ENCODE assay signal across 10 cellular contexts in the genomic region with DNA sequence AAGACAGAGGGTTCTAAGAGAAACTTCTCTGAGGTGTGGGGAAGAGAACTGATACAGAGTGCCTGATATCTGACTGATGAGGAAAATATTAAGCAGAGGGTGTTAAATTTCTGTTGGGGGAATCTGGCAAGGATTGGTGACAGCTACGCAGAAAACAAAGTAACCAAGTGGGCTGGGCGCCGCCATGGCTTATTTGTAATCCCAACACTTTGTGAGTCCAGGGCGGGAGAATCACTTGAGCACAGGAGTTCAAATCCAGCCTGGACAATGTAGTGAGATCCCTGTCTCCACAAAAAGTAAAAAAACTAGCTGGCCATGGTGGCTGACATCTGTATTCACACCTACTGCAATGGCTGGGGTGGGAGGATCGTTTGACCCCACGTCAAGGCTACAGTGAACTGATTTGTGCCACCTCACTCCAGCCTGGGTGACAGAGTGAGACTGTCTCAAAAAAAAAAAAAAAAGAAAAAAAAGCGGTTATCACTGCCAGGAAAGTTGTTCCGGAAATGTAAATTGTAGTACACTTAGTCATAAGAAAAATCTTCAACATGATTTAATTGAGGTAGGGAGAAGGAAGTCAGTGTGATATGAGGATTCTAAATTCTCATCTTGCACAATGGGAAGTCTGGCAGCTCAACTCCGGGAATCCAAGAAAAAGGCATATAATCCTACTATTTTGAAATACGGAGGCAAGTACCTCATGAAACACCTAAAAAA. TPM values are rescaled to one million over a fixed set of nuclear protein-coding genes. Genes with fewer than 3 reads are reported as not detected.
DNase-seq lines count a peak whose midpoint lies in the region; ATAC-seq and TF ChIP-seq lines count a peak whose summit lies in the region.
"Had no signal": no experiment of that assay in that cellular context is flagged by ENCODE, and none has a peak within 500 bp of the region (broad histone marks: within the 10 kb centered on the region; RNA-seq: fewer than 3 reads in every experiment).

No MANE protein-coding gene starts in this region.

- peaks cover 15% of the 10 kb centered on the region for H3K36me3 Mint-ChIP-seq in chondrocyte (ENCODE audit: low read depth)

- no peak overlapping the region for H3K27ac ChIP-seq in Peyer's patch

- H3K4me3 Mint-ChIP-seq in chondrocyte (ENCODE audit: unreplicated experiment), result no peak overlapping the region

- H3K36me3 ChIP-seq in Peyer's patch, result peaks cover 0 to 32% (median 0%) of the 10 kb centered on the region in 3 donors

- TF ChIP-seq POLR2A in Peyer's patch (IDR thresholded peaks at IDR 0.05), result no peak

- intact Hi-C loops in sciatic nerve (cut with DNase I), result no loop called here

- no peaks in the 10 kb centered on the region for H3K27me3 ChIP-seq in Peyer's patch

- no peaks in the 10 kb centered on the region for H3K27me3 Mint-ChIP-seq in chondrocyte (ENCODE audit: low read depth)

- ATAC-seq in omental fat pad (ENCODE audit: low FRiP score) (peak; percentile 52), sciatic nerve (no peak), GM19035 (IDR thresholded peaks at IDR 0.05; ENCODE audit: unreplicated experiment) (no peak)

- DNase-seq in EH (ENCODE audit: low read depth) (peak; percentile 86), NCI-H226 (peak; percentile 89), chondrocyte (ENCODE audit: low spot score) (no peak), omental fat pad (ENCODE audit: low spot score) (no peak), sciatic nerve (ENCODE audit: low spot score) (no peak), Peyer's patch (no peak), NCI-H2196 treated with DMSO at 0.1 percent for 48 hours (lab: John Stamatoyannopoulos, UW; ENCODE audit: unreplicated experiment) (no peak)
- DNase-seq: activated CD4-positive, alpha-beta T cell treated with anti-CD3 and anti-CD28 coated beads, Interleukin-2, amount 50 U/mL, for 1 hour; stimulated activated CD8-positive, alpha-beta memory T cell treated with anti-CD3 and anti-CD28 coated beads, Interleukin-4, amount 100 ng/mL, for 48 hours had no signal

- H3K9me3 ChIP-seq in Peyer's patch, result no peaks in the 10 kb centered on the region

- no peak overlapping the region for H3K4me3 ChIP-seq in Peyer's patch

- H3K4me1 ChIP-seq in Peyer's patch, result peaks cover 0 to 10% (median 3%) of the 10 kb centered on the region in 4 donors

- TF ChIP-seq CTCF in chondrocyte (IDR thresholded peaks at IDR 0.05) (no peak), omental fat pad (IDR thresholded peaks at IDR 0.05) (no peak), Peyer's patch (IDR thresholded peaks at IDR 0.05) (no peak)

- H3K4me1 Mint-ChIP-seq in chondrocyte (ENCODE audit: low read depth), result peaks cover 48% of the 10 kb centered on the region

- no peaks in the 10 kb centered on the region for H3K9me3 Mint-ChIP-seq in chondrocyte (ENCODE audit: low read depth)

- peak overlapping the region; percentile 81 for H3K27ac Mint-ChIP-seq in chondrocyte (ENCODE audit: unreplicated experiment)

RNA-seq across cellular contexts. Expression of gene C7orf25, which starts 2.3 kb away (rescaled TPM):
- total RNA-seq in chondrocyte, result 8.9 to 11.2 TPM (median 9.7 TPM) in 3 replicates
- total RNA-seq in omental fat pad, result 10 to 100 TPM in 2 of 4 donors, 1 to 10 TPM in 2; 4.2 to 13.7 (median 10.0) TPM
- total RNA-seq in sciatic nerve, result 10.1 TPM
- total RNA-seq in Peyer's patch, result 10 to 100 TPM in 3 of 4 donors, 1 to 10 TPM in 1; 8.3 to 15.1 (median 11.3) TPM

RNA-seq across cellular contexts. Expression of gene PSMA2, which starts 17.8 kb away (rescaled TPM):
- total RNA-seq in chondrocyte (58.3 to 73.0 TPM (median 60.8 TPM) in 3 replicates), omental fat pad (10 to 100 TPM; 55.3 to 76.1 (median 68.9) TPM), sciatic nerve (48.4 TPM), Peyer's patch (10 to 100 TPM; 28.1 to 66.8 (median 55.8) TPM)

RNA-seq across cellular contexts. Expression of gene MRPL32, which starts 18.0 kb away (rescaled TPM):
- total RNA-seq in chondrocyte (31.9 to 35.9 TPM (median 32.7 TPM) in 3 replicates), omental fat pad (100 to 1,000 TPM in 1 of 4 donors, 10 to 100 TPM in 3; 57.6 to 131 (median 73.4) TPM), sciatic nerve (45.3 TPM), Peyer's patch (10 to 100 TPM; 27.8 to 46.2 (median 30.7) TPM)

Comparison
In these comparisons a context has a peak if more than half of its experiments do, and no peak if none do; other contexts are left out.
1. DNase-seq: peak in EH (single experiment) and NCI-H226 (single experiment); none in chondrocyte (single experiment), omental fat pad (single experiment), sciatic nerve (single experiment), Peyer's patch (0 of 3) and NCI-H2196 treated with DMSO at 0.1 percent for 48 hours (single experiment).